In the genomic region with DNA sequence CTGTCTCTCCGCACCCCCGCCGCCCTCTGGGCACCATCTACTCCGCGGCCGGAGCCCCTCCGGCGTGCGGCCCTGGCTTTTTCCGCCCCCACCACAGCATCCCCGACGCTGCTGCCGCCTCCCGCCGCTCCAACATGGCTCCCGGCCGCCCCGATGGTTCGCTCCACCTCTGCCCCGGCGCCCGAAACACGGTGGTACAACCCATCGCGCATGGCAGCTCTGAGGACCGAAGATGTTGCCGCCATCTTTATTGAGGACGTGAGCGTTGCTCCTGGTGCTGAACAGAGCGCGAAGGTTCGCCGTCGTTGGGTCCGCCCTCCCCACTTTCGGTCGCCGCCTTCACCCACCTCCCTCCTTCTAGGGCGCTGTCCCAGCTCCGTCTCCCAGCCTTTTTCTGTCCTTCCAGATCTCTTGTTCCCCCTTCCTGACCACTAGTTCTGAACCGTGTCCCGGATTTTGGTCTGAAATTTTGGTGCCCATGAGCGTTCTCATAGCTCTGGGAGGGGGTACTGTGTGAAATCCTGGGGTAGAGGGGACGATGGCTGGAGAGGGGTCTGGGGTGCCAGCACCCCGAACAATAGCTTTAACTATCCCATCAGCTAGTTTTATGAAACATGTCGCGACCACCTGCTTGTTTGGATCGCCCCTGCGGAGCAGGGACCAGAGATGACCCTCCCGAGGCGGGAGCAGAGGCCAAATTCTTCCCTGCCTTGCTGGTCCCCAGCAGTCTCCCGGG, we compare ENCODE assay signal across 8 cellular contexts. TPM values are rescaled to one million over a fixed set of nuclear protein-coding genes. Genes with fewer than 3 reads are reported as not detected.
DNase-seq lines count a peak whose midpoint lies in the region; ATAC-seq and TF ChIP-seq lines count a peak whose summit lies in the region.

A gene with protein sequence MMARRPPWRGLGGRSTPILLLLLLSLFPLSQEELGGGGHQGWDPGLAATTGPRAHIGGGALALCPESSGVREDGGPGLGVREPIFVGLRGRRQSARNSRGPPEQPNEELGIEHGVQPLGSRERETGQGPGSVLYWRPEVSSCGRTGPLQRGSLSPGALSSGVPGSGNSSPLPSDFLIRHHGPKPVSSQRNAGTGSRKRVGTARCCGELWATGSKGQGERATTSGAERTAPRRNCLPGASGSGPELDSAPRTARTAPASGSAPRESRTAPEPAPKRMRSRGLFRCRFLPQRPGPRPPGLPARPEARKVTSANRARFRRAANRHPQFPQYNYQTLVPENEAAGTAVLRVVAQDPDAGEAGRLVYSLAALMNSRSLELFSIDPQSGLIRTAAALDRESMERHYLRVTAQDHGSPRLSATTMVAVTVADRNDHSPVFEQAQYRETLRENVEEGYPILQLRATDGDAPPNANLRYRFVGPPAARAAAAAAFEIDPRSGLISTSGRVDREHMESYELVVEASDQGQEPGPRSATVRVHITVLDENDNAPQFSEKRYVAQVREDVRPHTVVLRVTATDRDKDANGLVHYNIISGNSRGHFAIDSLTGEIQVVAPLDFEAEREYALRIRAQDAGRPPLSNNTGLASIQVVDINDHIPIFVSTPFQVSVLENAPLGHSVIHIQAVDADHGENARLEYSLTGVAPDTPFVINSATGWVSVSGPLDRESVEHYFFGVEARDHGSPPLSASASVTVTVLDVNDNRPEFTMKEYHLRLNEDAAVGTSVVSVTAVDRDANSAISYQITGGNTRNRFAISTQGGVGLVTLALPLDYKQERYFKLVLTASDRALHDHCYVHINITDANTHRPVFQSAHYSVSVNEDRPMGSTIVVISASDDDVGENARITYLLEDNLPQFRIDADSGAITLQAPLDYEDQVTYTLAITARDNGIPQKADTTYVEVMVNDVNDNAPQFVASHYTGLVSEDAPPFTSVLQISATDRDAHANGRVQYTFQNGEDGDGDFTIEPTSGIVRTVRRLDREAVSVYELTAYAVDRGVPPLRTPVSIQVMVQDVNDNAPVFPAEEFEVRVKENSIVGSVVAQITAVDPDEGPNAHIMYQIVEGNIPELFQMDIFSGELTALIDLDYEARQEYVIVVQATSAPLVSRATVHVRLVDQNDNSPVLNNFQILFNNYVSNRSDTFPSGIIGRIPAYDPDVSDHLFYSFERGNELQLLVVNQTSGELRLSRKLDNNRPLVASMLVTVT (N-terminal part only) (minus strand): TSS at position 134 of the 736 bp plus-strand sequence. CDS start 252 bp downstream, outside the sequence.

- dilution Hi-C loops in mammary epithelial cell (cut with HindIII; ENCODE audit: low sequenced_read_pairs): no loop called here

- peak within 1 kb of the TSS; percentile 78 for H2AFZ ChIP-seq in mammary epithelial cell (ENCODE audit: low read depth, low read length)

- peak within 1 kb of the TSS; percentile 58 to 60 (median 59) for H3K4me3 ChIP-seq in mammary epithelial cell (replicated peaks in 1 of 3; ENCODE audit: insufficient read depth in 1 of 3, low read depth in 2 of 3, low read length in 3 of 3)
- H3K4me3 ChIP-seq in sigmoid colon: peak within 1 kb of the TSS; percentile 21 to 55 (median 38)

- H3K4me1 ChIP-seq in mammary epithelial cell (ENCODE audit: insufficient read depth, low read length) (peaks cover 21% of the 10 kb centered on the region), sigmoid colon (peaks cover 0 to 33% (median 31%) of the 10 kb centered on the region in 4 donors)

- TF ChIP-seq EP300 in sigmoid colon (IDR thresholded peaks at IDR 0.05): no peak

- 6% methylated on average over 22 of the region's 52 CpGs for WGBS in mammary epithelial cell (ENCODE audit: low coverage, missing lambda C conversion rate)
- WGBS in sigmoid colon, 2 donors: 3 to 4% methylated on average over 52 of the region's 52 CpGs

- no peak for TF ChIP-seq CTCF in mammary epithelial cell (conservative IDR thresholded peaks at IDR 0.05 in 1 of 2, IDR thresholded peaks at IDR 0.05 in 1 of 2; ENCODE audit: extremely low read depth in 1 of 2, insufficient read depth in 1 of 2, low read depth in 1 of 2, low read length in 2 of 2)
- TF ChIP-seq CTCF in sigmoid colon (IDR thresholded peaks at IDR 0.05): no peak

- H3K36me3 ChIP-seq in mammary epithelial cell (ENCODE audit: insufficient read depth, low read length) (no peaks in the 10 kb centered on the region), sigmoid colon (no peaks in the 10 kb centered on the region)

- peak within 1 kb of the TSS; percentile 87 for H3K4me2 ChIP-seq in mammary epithelial cell (ENCODE audit: insufficient read depth, low read depth, low read length)

- intact Hi-C loops in mammary epithelial cell (cut with micrococcal nuclease) (loop anchor here (1.0 to 5.0 kb wide), 2 partner anchors 64 to 429 kb away; a partner anchor contains a TSS), sigmoid colon (cut with DNase I) (no loop called here)

- in situ Hi-C loops in mammary epithelial cell (cut with MboI; ENCODE audit: low sequenced_read_pairs in 2 of 2): loop anchor here in 1 of 2 donors (25.0 kb wide), 1 partner anchor 201 kb away; a partner anchor contains a TSS

- no peaks in the 10 kb centered on the region for H4K20me1 ChIP-seq in mammary epithelial cell (ENCODE audit: insufficient read depth, low read length)

- H3K79me2 ChIP-seq in mammary epithelial cell (ENCODE audit: insufficient read depth, low read length): no peaks in the 10 kb centered on the region

- peak; percentile 81 for DNase-seq in GDM1 (lab: John Stamatoyannopoulos, UW)
- peak; percentile 70 for DNase-seq in NCI-H128 (lab: John Stamatoyannopoulos, UW; ENCODE audit: unreplicated experiment)
- peak; percentile 40 to 94 (median 51) for DNase-seq in T-helper 2 cell
- DNase-seq in mammary epithelial cell: peak; percentile 87
- peak; percentile 73 for DNase-seq in iPS-NIHi11 (ENCODE audit: low spot score)
- no peak for DNase-seq in sigmoid colon

- H3K9me3 ChIP-seq in mammary epithelial cell (replicated peaks; ENCODE audit: insufficient read depth, low read length): no peaks in the 10 kb centered on the region
- no peaks in the 10 kb centered on the region for H3K9me3 ChIP-seq in sigmoid colon

- ATAC-seq in GM18861 (IDR thresholded peaks at IDR 0.05; ENCODE audit: unreplicated experiment) (no peak), GM18858 (IDR thresholded peaks at IDR 0.05; ENCODE audit: unreplicated experiment) (no peak)

- CTCF ChIA-PET in mammary epithelial cell (lab: Charles Lee; ENCODE audit: low non-redundant PET): interaction anchor here (0.7 to 0.9 kb wide), 2 partner anchors 33 to 227 kb away, joined by 3 read pairs; no protein-coding TSS in a partner anchor

- H3K27ac ChIP-seq in mammary epithelial cell (ENCODE audit: insufficient read depth, low read depth, low read length) (peak within 1 kb of the TSS; percentile 87), sigmoid colon (peak within 1 kb of the TSS; percentile 60 to 85 (median 76))

- H3K9ac ChIP-seq in mammary epithelial cell (ENCODE audit: insufficient read depth, low read length): peak within 1 kb of the TSS; percentile 83

- TF ChIP-seq POLR2A in sigmoid colon (IDR thresholded peaks at IDR 0.05): no peak

- TSS peak; percentile 93 for BruUV-seq in mammary epithelial cell (replicated peaks; lab: Mats Ljungman, UMichigan)

- no peaks in the 10 kb centered on the region for H3K27me3 ChIP-seq in mammary epithelial cell (ENCODE audit: insufficient read depth, low read length)
- H3K27me3 ChIP-seq in sigmoid colon: peaks cover 24 to 56% (median 29%) of the 10 kb centered on the region in 3 donors

RNA-seq across cellular contexts. Expression of the gene that starts here (rescaled TPM):
- 1 to 10 TPM; 1.7 to 2.2 TPM for total RNA-seq in mammary epithelial cell
- polyA plus RNA-seq in mammary epithelial cell: 0.51 TPM
- 1.8 TPM for polyA minus RNA-seq in mammary epithelial cell
- 1 to 10 TPM in 2 of 4 donors, under 1 TPM in 2; 0.33 to 1.4 (median 0.72) TPM for total RNA-seq in sigmoid colon
- 1 to 10 TPM in 1 of 3 donors, under 1 TPM in 2; under 0.01 to 2.5 (median under 0.01) TPM for polyA plus RNA-seq in sigmoid colon
